13 cellular contexts compared by ENCODE assay signal in the genomic region with DNA sequence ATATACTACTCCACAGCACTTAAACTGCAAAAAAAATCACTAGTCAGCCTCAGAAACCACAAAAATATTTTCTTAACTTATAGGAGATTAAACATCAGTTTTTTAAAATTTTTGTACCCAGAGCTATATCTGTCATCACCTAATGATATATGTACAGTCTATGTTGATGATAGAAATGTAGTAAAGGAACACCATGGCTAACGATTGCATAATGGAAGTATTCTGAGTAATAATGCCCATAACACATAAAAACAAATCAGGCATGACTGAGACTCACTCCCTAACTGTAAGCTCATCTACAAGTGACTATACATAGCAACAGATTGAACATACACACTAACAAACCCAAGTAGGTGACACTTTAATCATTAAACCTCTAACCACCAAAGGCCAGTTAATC. TPM values are rescaled to one million over a fixed set of nuclear protein-coding genes. Genes with fewer than 3 reads are reported as not detected.
DNase-seq lines count a peak whose midpoint lies in the region; ATAC-seq and TF ChIP-seq lines count a peak whose summit lies in the region.
"Had no signal": no experiment of that assay in that cellular context is flagged by ENCODE, and none has a peak within 500 bp of the region (broad histone marks: within the 10 kb centered on the region; RNA-seq: fewer than 3 reads in every experiment).

No MANE protein-coding gene starts in this region.

- CTCF ChIA-PET in HEK293 (lab: Yijun Ruan, JAX): interaction anchor here (0.6 to 3.7 kb wide), 33 partner anchors 9 to 301 kb away, joined by 3 to 45 read pairs (median 4); partner anchors contain the start of gene TSPAN12
- CTCF ChIA-PET in CD4-positive, alpha-beta memory T cell (lab: Charles Lee; ENCODE audit: partially characterized antibody): interaction anchor here (0.6 to 2.6 kb wide), 22 partner anchors 9 to 304 kb away, joined by 3 to 26 read pairs (median 5); no protein-coding TSS in a partner anchor

- no peak overlapping the region for H3K4me3 ChIP-seq in HEK293 (ENCODE audit: low read depth, low read length)
- H3K4me3 ChIP-seq in CD4-positive, alpha-beta memory T cell (ENCODE audit: low read length in 2 of 2): no peak overlapping the region
- H3K4me3 ChIP-seq: sigmoid colon had no signal

- H3K4me3 Mint-ChIP-seq in CD4-positive, alpha-beta memory T cell: no peak overlapping the region
- no peak overlapping the region for H3K4me3 Mint-ChIP-seq in activated naive CD8-positive, alpha-beta T cell treated with anti-CD3 and anti-CD28 coated beads for 36 hours
- H3K4me3 Mint-ChIP-seq: activated T-cell treated with anti-CD3 and anti-CD28 coated beads, Interleukin-2, amount 50 U/mL, for 72 hours; WTC11 had no signal

- no peaks in the 10 kb centered on the region for H3K4me1 Mint-ChIP-seq in CD4-positive, alpha-beta memory T cell
- no peaks in the 10 kb centered on the region for H3K4me1 Mint-ChIP-seq in activated naive CD8-positive, alpha-beta T cell treated with anti-CD3 and anti-CD28 coated beads for 36 hours

- DNase-seq in HS-5 (ENCODE audit: low read depth): peak; percentile 24
- peak; percentile 82 for DNase-seq in kidney glomerular epithelial cell (lab: John Stamatoyannopoulos, UW)
- DNase-seq in CD4-positive, alpha-beta memory T cell: no peak
- DNase-seq in activated naive CD8-positive, alpha-beta T cell treated with anti-CD3 and anti-CD28 coated beads for 36 hours: no peak
- DNase-seq in OCI-M1 (lab: John Stamatoyannopoulos, UW): no peak
- no peak for DNase-seq in T-helper 1 cell
- DNase-seq: NCI-H510A, sigmoid colon had no signal

- H3K36me3 Mint-ChIP-seq in CD4-positive, alpha-beta memory T cell: no peaks in the 10 kb centered on the region
- no peaks in the 10 kb centered on the region for H3K36me3 Mint-ChIP-seq in activated naive CD8-positive, alpha-beta T cell treated with anti-CD3 and anti-CD28 coated beads for 36 hours
- H3K36me3 Mint-ChIP-seq: WTC11 had no signal

- no peak overlapping the region for H3K27ac Mint-ChIP-seq in CD4-positive, alpha-beta memory T cell
- H3K27ac Mint-ChIP-seq in activated naive CD8-positive, alpha-beta T cell treated with anti-CD3 and anti-CD28 coated beads for 36 hours: no peak overlapping the region
- H3K27ac Mint-ChIP-seq: activated T-cell treated with anti-CD3 and anti-CD28 coated beads, Interleukin-2, amount 50 U/mL, for 72 hours; WTC11 had no signal

- peaks cover 4 to 8% of the 10 kb centered on the region in 2 donors for H3K27me3 Mint-ChIP-seq in CD4-positive, alpha-beta memory T cell
- peaks cover 31% of the 10 kb centered on the region for H3K27me3 Mint-ChIP-seq in activated naive CD8-positive, alpha-beta T cell treated with anti-CD3 and anti-CD28 coated beads for 36 hours

- POLR2A ChIA-PET in HEK293 (lab: Yijun Ruan, JAX): no interaction called here
- POLR2A ChIA-PET in CD4-positive, alpha-beta memory T cell (lab: Charles Lee; ENCODE audit: partially characterized antibody): no interaction called here

- ATAC-seq in GM18519 (IDR thresholded peaks at IDR 0.05; ENCODE audit: low FRiP score, unreplicated experiment): peak; percentile 68

- no peaks in the 10 kb centered on the region for H3K9me3 Mint-ChIP-seq in CD4-positive, alpha-beta memory T cell
- H3K9me3 Mint-ChIP-seq in activated naive CD8-positive, alpha-beta T cell treated with anti-CD3 and anti-CD28 coated beads for 36 hours: no peaks in the 10 kb centered on the region
- H3K9me3 Mint-ChIP-seq: activated T-cell treated with anti-CD3 and anti-CD28 coated beads, Interleukin-2, amount 50 U/mL, for 72 hours; WTC11 had no signal

- no peaks in the 10 kb centered on the region; a peak in 1 of 3 replicates for H3K36me3 ChIP-seq in HEK293 (ENCODE audit: control insufficient read depth in 2 of 2, insufficient read depth in 1 of 2, low read length in 2 of 2)
- no peaks in the 10 kb centered on the region for H3K36me3 ChIP-seq in CD4-positive, alpha-beta memory T cell (ENCODE audit: insufficient read depth, low read length)
- H3K36me3 ChIP-seq: brain microvascular endothelial cell, sigmoid colon had no signal

- peaks cover 7% of the 10 kb centered on the region; the same call in 1 of the 2 replicates for H3K4me1 ChIP-seq in HEK293 (ENCODE audit: control insufficient read depth, insufficient read depth, low read length)
- no peaks in the 10 kb centered on the region for H3K4me1 ChIP-seq in CD4-positive, alpha-beta memory T cell (ENCODE audit: insufficient read depth, low read length)

- no peak for TF ChIP-seq CTCF in HEK293 (tag by site-specific recombination; IDR thresholded peaks at IDR 0.05)

- H3K27ac ChIP-seq in HEK293 (ENCODE audit: extremely low read depth, low read depth, low read length): no peak overlapping the region
- H3K27ac ChIP-seq in CD4-positive, alpha-beta memory T cell (ENCODE audit: low read depth, low read length): no peak overlapping the region
- H3K27ac ChIP-seq: brain microvascular endothelial cell, sigmoid colon had no signal

- intact Hi-C loops in CD4-positive, alpha-beta memory T cell (cut with micrococcal nuclease): loop anchor here (1.0 to 5.0 kb wide), 4 partner anchors 135 to 741 kb away; no protein-coding TSS in a partner anchor

- no peaks in the 10 kb centered on the region for H3K27me3 ChIP-seq in CD4-positive, alpha-beta memory T cell (ENCODE audit: insufficient read depth, low read length)
- H3K27me3 ChIP-seq: brain microvascular endothelial cell, sigmoid colon had no signal

- H3K9me3 ChIP-seq in HEK293 (ENCODE audit: control insufficient read depth, insufficient read depth, low read depth, low read length): no peaks in the 10 kb centered on the region
- no peaks in the 10 kb centered on the region for H3K9me3 ChIP-seq in CD4-positive, alpha-beta memory T cell (ENCODE audit: control insufficient read depth in 1 of 2, low read length in 2 of 2)
- H3K9me3 ChIP-seq: sigmoid colon had no signal

TF ChIP-seq in HEK293, 187 proteins besides CTCF, POLR2A, EP300 and RAD21 (continues in another document):
- 0 out of 2 replicates have a peak, but pooled peaks have one; percentile 35 for TF ChIP-seq ZNF423 (tag by site-specific recombination; IDR thresholded peaks at IDR 0.05)
- TF ChIP-seq ZBTB8A (tag by site-specific recombination; IDR thresholded peaks at IDR 0.05): peak; percentile 63
- peak; percentile 87; the same call in 1 of the 2 replicates for TF ChIP-seq ZNF184 (tag by site-specific recombination; IDR thresholded peaks at IDR 0.05)
- peak; percentile 98 for TF ChIP-seq OVOL3 (tag by site-specific recombination; IDR thresholded peaks at IDR 0.05)
- 0 out of 2 replicates have a peak, but pooled peaks have one; percentile 15 for TF ChIP-seq ZNF513 (tag by site-specific recombination; IDR thresholded peaks at IDR 0.05)
- peak; percentile 18; the same call in 1 of the 2 replicates for TF ChIP-seq YY1 (tag by site-specific recombination; IDR thresholded peaks at IDR 0.05)
- peak; percentile 90 for TF ChIP-seq ZNF561 (tag by site-specific recombination; IDR thresholded peaks at IDR 0.05; ENCODE audit: borderline replicate concordance)
- TF ChIP-seq HOXD13 (CRISPR knock-in tag; IDR thresholded peaks at IDR 0.05; ENCODE audit: borderline replicate concordance): no peak
- no peak for TF ChIP-seq RBAK (tag by site-specific recombination; IDR thresholded peaks at IDR 0.05)
- peak; percentile 62 for TF ChIP-seq ZNF10 (tag by site-specific recombination; IDR thresholded peaks at IDR 0.05)
- peak; percentile 87 for TF ChIP-seq KLF10 (tag by site-specific recombination; IDR thresholded peaks at IDR 0.05)
- TF ChIP-seq, protein P1, sequence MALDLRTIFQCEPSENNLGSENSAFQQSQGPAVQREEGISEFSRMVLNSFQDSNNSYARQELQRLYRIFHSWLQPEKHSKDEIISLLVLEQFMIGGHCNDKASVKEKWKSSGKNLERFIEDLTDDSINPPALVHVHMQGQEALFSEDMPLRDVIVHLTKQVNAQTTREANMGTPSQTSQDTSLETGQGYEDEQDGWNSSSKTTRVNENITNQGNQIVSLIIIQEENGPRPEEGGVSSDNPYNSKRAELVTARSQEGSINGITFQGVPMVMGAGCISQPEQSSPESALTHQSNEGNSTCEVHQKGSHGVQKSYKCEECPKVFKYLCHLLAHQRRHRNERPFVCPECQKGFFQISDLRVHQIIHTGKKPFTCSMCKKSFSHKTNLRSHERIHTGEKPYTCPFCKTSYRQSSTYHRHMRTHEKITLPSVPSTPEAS (tag by site-specific recombination; IDR thresholded peaks at IDR 0.05): peak; percentile 49; the same call in 1 of the 2 replicates
- no peak; the same call in none of the 2 replicates for TF ChIP-seq GLI2 (tag by site-specific recombination; IDR thresholded peaks at IDR 0.05; ENCODE audit: borderline replicate concordance, low read depth)
- peak; percentile 95 for TF ChIP-seq ZNF366 (tag by site-specific recombination; conservative IDR thresholded peaks at IDR 0.05)
- TF ChIP-seq PATZ1 (tag by site-specific recombination; IDR thresholded peaks at IDR 0.05): peak; percentile 83

RNA-seq across cellular contexts. Expression of gene TSPAN12, which starts 51.3 kb away (rescaled TPM):
- total RNA-seq in CD4-positive, alpha-beta memory T cell: not detected
- polyA plus RNA-seq in CD4-positive, alpha-beta memory T cell: not detected
- not detected for total RNA-seq in activated naive CD8-positive, alpha-beta T cell treated with anti-CD3 and anti-CD28 coated beads for 36 hours

Comparison
In these comparisons a context has a peak if more than half of its experiments do, and no peak if none do; other contexts are left out.
1. DNase-seq: peak in HS-5 (single experiment) and kidney glomerular epithelial cell (single experiment); none in CD4-positive, alpha-beta memory T cell (0 of 5), activated naive CD8-positive, alpha-beta T cell treated with anti-CD3 and anti-CD28 coated beads for 36 hours (single experiment), OCI-M1 (single experiment) and T-helper 1 cell (0 of 5).